16 cellular contexts compared by ENCODE assay signal in genomic region chr11:1947592-1948237, GRCh38. TPM values are rescaled to one million over a fixed set of nuclear protein-coding genes. Genes with fewer than 3 reads are reported as not detected.
DNase-seq lines count a peak whose midpoint lies in the region; ATAC-seq lines count a peak whose summit lies in the region.
"Had no signal": no experiment of that assay in that cellular context is flagged by ENCODE, and none has a peak within 500 bp of the region (broad histone marks: within the 10 kb centered on the region; RNA-seq: fewer than 3 reads in every experiment).

No MANE protein-coding gene starts in this region.

- H3K36me3 Mint-ChIP-seq in natural killer cell treated with Interleukin-12 subunit alpha and Interleukin-12 subunit beta and Interleukin-15 and Interleukin-18, amount 100 ng/mL, for 72 hours: no peaks in the 10 kb centered on the region

- H3K4me3 Mint-ChIP-seq in natural killer cell treated with Interleukin-12 subunit alpha and Interleukin-12 subunit beta and Interleukin-15 and Interleukin-18, amount 100 ng/mL, for 72 hours: no peak overlapping the region
- H3K4me3 Mint-ChIP-seq: dendritic cell treated with granulocyte-macrophage colony-stimulating factor and Interleukin-4, amounts not matched to agents 40 ng/mL and 50 ng/mL, for 4 days had no signal

- H3K9me3 Mint-ChIP-seq in natural killer cell treated with Interleukin-12 subunit alpha and Interleukin-12 subunit beta and Interleukin-15 and Interleukin-18, amount 100 ng/mL, for 72 hours: no peaks in the 10 kb centered on the region
- H3K9me3 Mint-ChIP-seq: dendritic cell treated with granulocyte-macrophage colony-stimulating factor and Interleukin-4, amounts not matched to agents 40 ng/mL and 50 ng/mL, for 4 days had no signal

- no peaks in the 10 kb centered on the region for H3K4me1 Mint-ChIP-seq in natural killer cell treated with Interleukin-12 subunit alpha and Interleukin-12 subunit beta and Interleukin-15 and Interleukin-18, amount 100 ng/mL, for 72 hours (ENCODE audit: low read depth in 2 of 2)

- no peaks in the 10 kb centered on the region for H3K27me3 Mint-ChIP-seq in natural killer cell treated with Interleukin-12 subunit alpha and Interleukin-12 subunit beta and Interleukin-15 and Interleukin-18, amount 100 ng/mL, for 72 hours
- H3K27me3 Mint-ChIP-seq: dendritic cell treated with granulocyte-macrophage colony-stimulating factor and Interleukin-4, amounts not matched to agents 40 ng/mL and 50 ng/mL, for 4 days had no signal

- ATAC-seq in GM21390 (IDR thresholded peaks at IDR 0.05; ENCODE audit: unreplicated experiment): peak; percentile 23
- ATAC-seq in HG03175 (IDR thresholded peaks at IDR 0.05; ENCODE audit: unreplicated experiment): peak; percentile 30
- peak; percentile 27 for ATAC-seq in esophagus mucosa
- peak; percentile 32 to 44 for ATAC-seq in natural killer cell treated with Interleukin-12 subunit alpha and Interleukin-12 subunit beta and Interleukin-15 and Interleukin-18, amount 100 ng/mL, for 72 hours
- no peak for ATAC-seq in GM21825 (IDR thresholded peaks at IDR 0.05; ENCODE audit: unreplicated experiment)

- DNase-seq in natural killer cell treated with Interleukin-12 subunit alpha and Interleukin-12 subunit beta and Interleukin-15 and Interleukin-18, amount 100 ng/mL, for 72 hours (ENCODE audit: low spot score): no peak
- DNase-seq in dermis blood vessel endothelial cell: no peak
- DNase-seq in cerebellum (ENCODE audit: low spot score): no peak
- DNase-seq: esophagus squamous epithelium, hippocampal formation, MM.1S, NCI-H2029, NCI-H69 had no signal

- H3K27ac Mint-ChIP-seq in natural killer cell treated with Interleukin-12 subunit alpha and Interleukin-12 subunit beta and Interleukin-15 and Interleukin-18, amount 100 ng/mL, for 72 hours: no peak overlapping the region
- H3K27ac Mint-ChIP-seq: dendritic cell treated with granulocyte-macrophage colony-stimulating factor and Interleukin-4, amounts not matched to agents 40 ng/mL and 50 ng/mL, for 4 days had no signal

RNA-seq across cellular contexts. Expression of gene MRPL23, which starts 0.6 kb away (rescaled TPM):
- total RNA-seq in esophagus mucosa (44.4 TPM), dermis blood vessel endothelial cell (74.5 and 128 TPM in 2 replicates), cerebellum (23.8 TPM)
- 10 to 100 TPM; 81.3 to 89.7 TPM for total RNA-seq in natural killer cell treated with Interleukin-12 subunit alpha and Interleukin-12 subunit beta and Interleukin-15 and Interleukin-18, amount 100 ng/mL, for 72 hours

RNA-seq across cellular contexts. Expression of gene TNNT3, which starts 28.2 kb away (rescaled TPM):
- total RNA-seq in esophagus mucosa (0.40 TPM), dermis blood vessel endothelial cell (not detected in 2 replicates), cerebellum (0.64 TPM)
- total RNA-seq in natural killer cell treated with Interleukin-12 subunit alpha and Interleukin-12 subunit beta and Interleukin-15 and Interleukin-18, amount 100 ng/mL, for 72 hours: under 1 TPM in 1 of 2 donors, not detected in 1; 0.33 TPM
- total RNA-seq: PC-9, pulmonary artery endothelial cell had no signal

RNA-seq across cellular contexts. Expression of gene H19, which starts 49.9 kb away (rescaled TPM):
- 6.5 TPM for total RNA-seq in esophagus mucosa
- not detected for total RNA-seq in natural killer cell treated with Interleukin-12 subunit alpha and Interleukin-12 subunit beta and Interleukin-15 and Interleukin-18, amount 100 ng/mL, for 72 hours
- 9.7 and 66.4 TPM in 2 replicates for total RNA-seq in dermis blood vessel endothelial cell
- 29.3 TPM for total RNA-seq in cerebellum

RNA-seq across cellular contexts. Expression of gene PRR33, which starts 56.0 kb away (rescaled TPM):
- total RNA-seq in esophagus mucosa (not detected), dermis blood vessel endothelial cell (not detected in 2 replicates), cerebellum (not detected)
- total RNA-seq in natural killer cell treated with Interleukin-12 subunit alpha and Interleukin-12 subunit beta and Interleukin-15 and Interleukin-18, amount 100 ng/mL, for 72 hours: not detected
- total RNA-seq: esophagus squamous epithelium, PC-9, pulmonary artery endothelial cell, suprapubic skin had no signal
